1 cellular context compared by ENCODE assay signal in genomic region chr20:31666258-31667042, GRCh38.
A peak's percentile ranks its signal among the peaks of the same experiment; 100 is the strongest.
TF ChIP-seq lines count a peak whose summit lies in the region.

No MANE protein-coding gene starts in this region.

TF ChIP-seq in HEK293, 187 proteins besides CTCF, POLR2A, EP300 and RAD21 (continued from another document):
- TF ChIP-seq PATZ1 (tag by site-specific recombination; IDR thresholded peaks at IDR 0.05) (no peak), ZNF521 (tag by site-specific recombination; IDR thresholded peaks at IDR 0.05) (no peak), SP7 (tag by site-specific recombination; IDR thresholded peaks at IDR 0.05) (0 out of 2 replicates have a peak, but pooled peaks have one; percentile 37), REST (tag by site-specific recombination; IDR thresholded peaks at IDR 0.05) (no peak), ZNF112 (tag by site-specific recombination; IDR thresholded peaks at IDR 0.05) (no peak), ZNF341 (tag by site-specific recombination; IDR thresholded peaks at IDR 0.05; ENCODE audit: low read depth) (peak; percentile 74), SP2 (tag by site-specific recombination; IDR thresholded peaks at IDR 0.05) (peak; percentile 46; the same call in 1 of the 2 replicates), GLIS1 (tag by site-specific recombination; IDR thresholded peaks at IDR 0.05) (peak; percentile 85), ZNF629 (tag by site-specific recombination; IDR thresholded peaks at IDR 0.05) (no peak), GFI1B (tag by site-specific recombination; IDR thresholded peaks at IDR 0.05) (no peak), ZNF140 (tag by site-specific recombination; IDR thresholded peaks at IDR 0.05) (no peak), ZNF292 (tag by site-specific recombination; IDR thresholded peaks at IDR 0.05; ENCODE audit: borderline replicate concordance, low read depth) (no peak), ZBTB6 (tag by site-specific recombination; IDR thresholded peaks at IDR 0.05) (no peak), GLIS2 (tag by site-specific recombination; IDR thresholded peaks at IDR 0.05) (peak; percentile 25; the same call in 1 of the 2 replicates), AEBP2 (tag by site-specific recombination; IDR thresholded peaks at IDR 0.05; ENCODE audit: borderline replicate concordance) (no peak)
